ENCODE assay signal across 8 cellular contexts in genomic region chr5:163458778-163459405, GRCh38. TPM values are rescaled to one million over a fixed set of nuclear protein-coding genes. Genes with fewer than 3 reads are reported as not detected.
DNase-seq lines count a peak whose midpoint lies in the region; ATAC-seq, FAIRE-seq and TF ChIP-seq lines count a peak whose summit lies in the region.

No MANE protein-coding gene starts in this region.

- H3K79me2 ChIP-seq in OCI-LY3 (ENCODE audit: low read length) = peaks cover 71% of the 10 kb centered on the region

- H4K20me1 ChIP-seq in OCI-LY3 (ENCODE audit: insufficient read depth, low read length) = no peaks in the 10 kb centered on the region

- H3K4me1 ChIP-seq in OCI-LY3 (ENCODE audit: low read length) = peaks cover 22% of the 10 kb centered on the region
- H3K4me1 ChIP-seq in endocrine pancreas (ENCODE audit: control insufficient read depth, insufficient read depth, low read length) = peaks cover 5% of the 10 kb centered on the region
- H3K4me1 ChIP-seq in pancreas = peaks cover 0 to 22% (median 15%) of the 10 kb centered on the region in 3 donors

- TF ChIP-seq CTCF in GM06990 (IDR thresholded peaks at IDR 0.05; ENCODE audit: insufficient read depth, low read length, poor library complexity, severe bottlenecking) (no peak), OCI-LY3 (IDR thresholded peaks at IDR 0.05; ENCODE audit: low read depth, low read length) (no peak), pancreas (IDR thresholded peaks at IDR 0.05) (no peak)

- no peaks in the 10 kb centered on the region for H3K9me3 ChIP-seq in OCI-LY3 (ENCODE audit: insufficient read depth, low read length)
- H3K9me3 ChIP-seq in endocrine pancreas (ENCODE audit: control insufficient read depth, low read length) = no peaks in the 10 kb centered on the region
- no peaks in the 10 kb centered on the region for H3K9me3 ChIP-seq in pancreas

- H3K4me3 ChIP-seq in GM06990 (replicated peaks; ENCODE audit: low read depth, low read length) = peak overlapping the region; percentile 81
- H3K4me3 ChIP-seq in OCI-LY3 (ENCODE audit: low read length) = peak overlapping the region; percentile 93
- peak overlapping the region; percentile 98 for H3K4me3 ChIP-seq in endocrine pancreas (ENCODE audit: control insufficient read depth, insufficient read depth, low read length)
- H3K4me3 ChIP-seq in pancreas = peak overlapping the region; percentile 60 to 85 (median 72)

- no peaks in the 10 kb centered on the region for H3K27me3 ChIP-seq in GM06990 (replicated peaks; ENCODE audit: control insufficient read depth, insufficient read depth, low read length)
- no peaks in the 10 kb centered on the region for H3K27me3 ChIP-seq in OCI-LY3 (ENCODE audit: low read depth, low read length)
- H3K27me3 ChIP-seq in endocrine pancreas (ENCODE audit: control insufficient read depth, insufficient read depth, low read length) = no peaks in the 10 kb centered on the region
- H3K27me3 ChIP-seq in pancreas = no peaks in the 10 kb centered on the region

- 17 to 27% methylated on average over 6 of the region's 6 CpGs for WGBS in pancreas, 2 donors

- H3K36me3 ChIP-seq in GM06990 (ENCODE audit: control insufficient read depth, insufficient read depth, low read length) (no peaks in the 10 kb centered on the region; the same call in 1 of the 2 replicates), OCI-LY3 (replicated peaks; ENCODE audit: low read depth, low read length) (peaks cover 20% of the 10 kb centered on the region), endocrine pancreas (ENCODE audit: control insufficient read depth, insufficient read depth, low read length) (no peaks in the 10 kb centered on the region), pancreas (peaks cover 0 to 6% (median 0%) of the 10 kb centered on the region in 3 donors)

- 0 out of 2 replicates have a peak overlapping the region, but pooled peaks have one; percentile 93 for H2AFZ ChIP-seq in OCI-LY3 (ENCODE audit: low read depth, low read length)

- no peak for DNase-seq in GM06990 (ENCODE audit: extremely low read depth, insufficient read length)
- DNase-seq in pancreas = no peak
- DNase-seq in activated CD4-positive, CD25-positive, alpha-beta regulatory T cell (lab: John Stamatoyannopoulos, UW) = no peak
- DNase-seq in dermis blood vessel endothelial cell = no peak

- ATAC-seq in pancreas (no peak), GM19035 (IDR thresholded peaks at IDR 0.05; ENCODE audit: unreplicated experiment) (no peak), GM18868 (IDR thresholded peaks at IDR 0.05; ENCODE audit: unreplicated experiment) (no peak)

- FAIRE-seq in pancreas (lab: Jason Lieb, UNC) = no peak

- H3K9ac ChIP-seq in OCI-LY3 (ENCODE audit: low read length) = peak overlapping the region; percentile 94
- H3K9ac ChIP-seq in endocrine pancreas (ENCODE audit: control insufficient read depth, insufficient read depth, low read length) = peak overlapping the region; percentile 93

- H3K27ac ChIP-seq in OCI-LY3 (ENCODE audit: low read length) (peak overlapping the region; percentile 97), pancreas (peak overlapping the region; percentile 90 to 97 (median 93))

- intact Hi-C loops in pancreas (cut with DNase I) = no loop called here

- peak overlapping the region; percentile 77 for H3K4me2 ChIP-seq in OCI-LY3 (ENCODE audit: low read length)

RNA-seq across cellular contexts. Expression of gene NUDCD2, which starts 1.0 kb away (rescaled TPM):
- total RNA-seq in pancreas (10 to 100 TPM in 3 of 6 donors, 1 to 10 TPM in 3; 8.7 to 14.8 (median 10.2) TPM), dermis blood vessel endothelial cell (2.9 and 7.6 TPM in 2 replicates)
- 1 to 10 TPM; 2.8 to 5.7 TPM for polyA plus RNA-seq in pancreas

RNA-seq across cellular contexts. Expression of gene HMMR, which starts 1.5 kb away (rescaled TPM):
- under 1 TPM in 5 of 6 donors, not detected in 1; 0.14 to 0.84 (median 0.38) TPM for total RNA-seq in pancreas
- polyA plus RNA-seq in pancreas = under 1 TPM; 0.07 to 0.08 TPM
- 16.2 and 60.2 TPM in 2 replicates for total RNA-seq in dermis blood vessel endothelial cell

RNA-seq across cellular contexts. Expression of gene CCNG1, which starts 21.5 kb away (rescaled TPM):
- total RNA-seq in pancreas = 100 to 1,000 TPM in 5 of 6 donors, 10 to 100 TPM in 1; 95.4 to 222 (median 154) TPM
- polyA plus RNA-seq in pancreas = 10 to 100 TPM; 55.1 to 68.6 TPM
- 379 and 441 TPM in 2 replicates for total RNA-seq in dermis blood vessel endothelial cell

RNA-seq across cellular contexts. Expression of gene MAT2B, which starts 46.5 kb away (rescaled TPM):
- total RNA-seq in pancreas = 10 to 100 TPM in 5 of 6 donors, 1 to 10 TPM in 1; 9.2 to 34.6 (median 15.9) TPM
- polyA plus RNA-seq in pancreas = 10 to 100 TPM in 1 of 2 donors, 1 to 10 TPM in 1; 9.8 to 21.1 TPM
- 89.9 and 107 TPM in 2 replicates for total RNA-seq in dermis blood vessel endothelial cell
